21 cellular contexts compared by ENCODE assay signal in genomic region chr6:43467752-43468151, GRCh38. TPM values are rescaled to one million over a fixed set of nuclear protein-coding genes. Genes with fewer than 3 reads are reported as not detected.
"Had no signal": no experiment of that assay in that cellular context is flagged by ENCODE, and none has a peak within 500 bp of the region (broad histone marks: within the 10 kb centered on the region; RNA-seq: fewer than 3 reads in every experiment).

No MANE protein-coding gene starts in this region.

- H3K4me2 ChIP-seq: smooth muscle cell had no signal

- ATAC-seq: left lobe of liver; lower lobe of right lung; naive thymus-derived CD4-positive, alpha-beta T cell; stimulated activated naive CD8-positive, alpha-beta T cell treated with anti-CD3 and anti-CD28 coated beads, Interleukin-15, Interleukin-2, amounts not matched to agents 100 U/mL and 50 U/mL, for 24 hours had no signal

- H3K36me3 ChIP-seq: lower lobe of right lung, ovary, suprapubic skin, thyroid gland, upper lobe of left lung, uterus had no signal

- H3K27ac ChIP-seq: dorsolateral prefrontal cortex, lower lobe of right lung, ovary, suprapubic skin, thyroid gland, upper lobe of left lung, uterus had no signal

- H3K9me3 ChIP-seq: lower lobe of right lung, ovary, suprapubic skin, thyroid gland, upper lobe of left lung, uterus had no signal

- DNase-seq: cortex of kidney; dorsolateral prefrontal cortex; effector CD8-positive, alpha-beta T cell; foreskin melanocyte; islet precursor cell; lower lobe of right lung; naive thymus-derived CD4-positive, alpha-beta T cell; nephron progenitor cell; nucleus accumbens; ovary; right cardiac atrium; stimulated activated CD4-positive, alpha-beta T cell treated with anti-CD3 and anti-CD28 coated beads, Interleukin-2, amount 100 ng/mL, for 48 hours; stimulated activated naive CD8-positive, alpha-beta T cell treated with anti-CD3 and anti-CD28 coated beads, Interleukin-15, Interleukin-2, amounts not matched to agents 100 U/mL and 50 U/mL, for 24 hours; thyroid gland; upper lobe of left lung; uterus had no signal

- H3K27me3 ChIP-seq: ovary, thyroid gland, upper lobe of left lung, uterus had no signal

- H3K27ac Mint-ChIP-seq: naive thymus-derived CD4-positive, alpha-beta T cell; nephron progenitor cell had no signal

- H3K4me3 ChIP-seq: dorsolateral prefrontal cortex, lower lobe of right lung, ovary, smooth muscle cell, suprapubic skin, thyroid gland, upper lobe of left lung, uterus had no signal

- H3K36me3 Mint-ChIP-seq: naive thymus-derived CD4-positive, alpha-beta T cell had no signal

- H3K4me1 ChIP-seq: lower lobe of right lung, thyroid gland, upper lobe of left lung, uterus had no signal

- H3K9me3 Mint-ChIP-seq: naive thymus-derived CD4-positive, alpha-beta T cell; nephron progenitor cell had no signal

- H3K4me1 Mint-ChIP-seq: naive thymus-derived CD4-positive, alpha-beta T cell had no signal

- H3K4me3 Mint-ChIP-seq: naive thymus-derived CD4-positive, alpha-beta T cell; nephron progenitor cell had no signal

RNA-seq across cellular contexts. Expression of gene DLK2, which starts 12.4 kb away (rescaled TPM):
- total RNA-seq: left lobe of liver, mesenteric fat pad had no signal

RNA-seq across cellular contexts. Expression of gene LRRC73, which starts 42.4 kb away (rescaled TPM):
- total RNA-seq: mononuclear cell had no signal
- polyA plus RNA-seq: naive thymus-derived CD4-positive, alpha-beta T cell had no signal
